8 cellular contexts compared by ENCODE assay signal in genomic region chr12:132144115-132145071, GRCh38. TPM values are rescaled to one million over a fixed set of nuclear protein-coding genes. Genes with fewer than 3 reads are reported as not detected.
DNase-seq lines count a peak whose midpoint lies in the region; ATAC-seq and TF ChIP-seq lines count a peak whose summit lies in the region.

A gene with protein sequence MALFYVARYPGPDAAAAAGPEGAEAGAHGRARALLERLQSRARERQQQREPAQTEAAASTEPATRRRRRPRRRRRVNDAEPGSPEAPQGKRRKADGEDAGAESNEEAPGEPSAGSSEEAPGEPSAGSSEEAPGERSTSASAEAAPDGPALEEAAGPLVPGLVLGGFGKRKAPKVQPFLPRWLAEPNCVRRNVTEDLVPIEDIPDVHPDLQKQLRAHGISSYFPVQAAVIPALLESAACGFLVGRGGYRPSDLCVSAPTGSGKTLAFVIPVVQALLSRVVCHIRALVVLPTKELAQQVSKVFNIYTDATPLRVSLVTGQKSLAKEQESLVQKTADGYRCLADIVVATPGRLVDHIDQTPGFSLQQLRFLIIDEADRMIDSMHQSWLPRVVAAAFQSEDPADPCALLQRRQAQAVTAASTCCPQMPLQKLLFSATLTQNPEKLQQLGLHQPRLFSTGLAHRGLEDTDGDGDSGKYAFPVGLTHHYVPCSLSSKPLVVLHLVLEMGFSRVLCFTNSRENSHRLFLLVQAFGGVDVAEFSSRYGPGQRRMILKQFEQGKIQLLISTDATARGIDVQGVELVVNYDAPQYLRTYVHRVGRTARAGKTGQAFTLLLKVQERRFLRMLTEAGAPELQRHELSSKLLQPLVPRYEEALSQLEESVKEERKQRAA (minus strand): TSS chr12:132144319. CDS start chr12:132144296, 23 bp downstream.
NOC4L (plus strand) TSS chr12:132144457; CDS start chr12:132144489, 32 bp downstream.

- CTCF ChIA-PET in OCI-LY7 (lab: Charles Lee; ENCODE audit: unreplicated experiment): no interaction called here

- BruUV-seq in OCI-LY7 (replicated peaks; lab: Mats Ljungman, UMichigan): no TSS peak

- H3K27ac ChIP-seq in OCI-LY7 (ENCODE audit: low read depth, low read length, poor library complexity, severe bottlenecking) (peak within 1 kb of the TSS; percentile 49), epithelial cell of prostate (peak within 1 kb of the TSS; percentile 37)

- peak within 1 kb of the TSS; percentile 90 for H3K4me2 ChIP-seq in OCI-LY7 (ENCODE audit: low read length)

- no peak within 1 kb of the TSS for H2AFZ ChIP-seq in OCI-LY7 (ENCODE audit: low read length)

- H3K4me3 ChIP-seq in OCI-LY7 (ENCODE audit: low read depth, low read length, poor library complexity, severe bottlenecking) (peak within 1 kb of the TSS; percentile 89), mucosa of descending colon (peak within 1 kb of the TSS; percentile 71)

- TF ChIP-seq CTCF in OCI-LY7 (conservative IDR thresholded peaks at IDR 0.05; ENCODE audit: low read length) (no peak), mucosa of descending colon (IDR thresholded peaks at IDR 0.05) (no peak)

- intact Hi-C loops in OCI-LY7 (cut with micrococcal nuclease; ENCODE audit: unreplicated experiment): loop anchor here (5.0 kb wide), 1 partner anchor 57 kb away; no protein-coding TSS in a partner anchor
- intact Hi-C loops in mucosa of descending colon (cut with DNase I, micrococcal nuclease): no loop called here

- ATAC-seq in GM21515 (IDR thresholded peaks at IDR 0.05; ENCODE audit: unreplicated experiment) (peak; percentile 78), mucosa of descending colon (peak; percentile 95)

- H3K4me1 ChIP-seq in OCI-LY7 (ENCODE audit: insufficient read depth, low read length, poor library complexity, severe bottlenecking) (peaks cover 19% of the 10 kb centered on the region), mucosa of descending colon (ENCODE audit: low read depth) (peaks cover 22% of the 10 kb centered on the region)

- H3K36me3 ChIP-seq in OCI-LY7 (ENCODE audit: insufficient read depth, low read length) (peaks cover 68% of the 10 kb centered on the region), mucosa of descending colon (ENCODE audit: low read depth) (no peaks in the 10 kb centered on the region)

- H3K79me2 ChIP-seq in OCI-LY7 (ENCODE audit: insufficient read depth, low read depth, low read length): peaks cover 44% of the 10 kb centered on the region

- no peaks in the 10 kb centered on the region; the same call in 1 of the 2 replicates for H4K20me1 ChIP-seq in OCI-LY7 (ENCODE audit: insufficient read depth, low read length)

- H3K9me3 ChIP-seq in OCI-LY7 (ENCODE audit: low read length) (no peaks in the 10 kb centered on the region), mucosa of descending colon (no peaks in the 10 kb centered on the region)

- DNase-seq in DMS 273 treated with DMSO at 0.1 percent for 48 hours (lab: John Stamatoyannopoulos, UW): peak; percentile 41
- DNase-seq in HuH-7 (ENCODE audit: low spot score): peak; percentile 97
- peak; percentile 96 for DNase-seq in OCI-LY7 (ENCODE audit: low spot score)
- DNase-seq in activated T-cell treated with anti-CD3 and anti-CD28 coated beads for 1 hour (ENCODE audit: low read depth): peak; percentile 92
- DNase-seq in epithelial cell of prostate (ENCODE audit: low read depth, low spot score): peak; percentile 81
- DNase-seq in mucosa of descending colon: peak; percentile 95 to 97 (median 96)
- DNase-seq in stimulated activated CD8-positive, alpha-beta memory T cell treated with anti-CD3 and anti-CD28 coated beads, Interleukin-4, amount 100 ng/mL, for 1 hour (ENCODE audit: low read depth in 2 of 2, low spot score in 1 of 2): peak; percentile 94 to 95

- POLR2A ChIA-PET in OCI-LY7 (lab: Charles Lee): no interaction called here

- H3K9me2 ChIP-seq in OCI-LY7 (ENCODE audit: insufficient read depth, low read length): no peaks in the 10 kb centered on the region

RNA-seq across cellular contexts. Expression of the first gene that starts in this region (rescaled TPM):
- 46.2 and 47.1 TPM in 2 replicates for total RNA-seq in OCI-LY7 (2014; rRNA removed; shearing (Covaris generic))
- total RNA-seq in OCI-LY7 (2022) (63.1 and 63.5 TPM in 2 replicates), mucosa of descending colon (10 to 100 TPM; 14.2 to 18.7 (median 15.6) TPM)

RNA-seq across cellular contexts. Expression of gene NOC4L, which starts in this region (rescaled TPM):
- 25.0 and 31.0 TPM in 2 replicates for total RNA-seq in OCI-LY7 (2014; rRNA removed; shearing (Covaris generic))
- 43.7 and 47.6 TPM in 2 replicates for total RNA-seq in OCI-LY7 (2022)
- 10 to 100 TPM; 12.9 to 17.5 (median 13.3) TPM for total RNA-seq in mucosa of descending colon

Comparison
In these comparisons a context has a peak if more than half of its experiments do, and no peak if none do; other contexts are left out.
1. Peak in every context shown above with its lines: DNase-seq, ATAC-seq, H3K4me3 ChIP-seq and H3K27ac ChIP-seq.
2. DNase-seq: peak in every context shown above with its lines; median percentile 97 in HuH-7; 96 in OCI-LY7; 96 in mucosa of descending colon; 94 in stimulated activated CD8-positive, alpha-beta memory T cell treated with anti-CD3 and anti-CD28 coated beads, Interleukin-4, amount 100 ng/mL, for 1 hour; 92 in activated T-cell treated with anti-CD3 and anti-CD28 coated beads for 1 hour; 81 in epithelial cell of prostate; 41 in DMS 273 treated with DMSO at 0.1 percent for 48 hours.